ENCODE assay signal across 30 cellular contexts in genomic region chr12:38137287-38137686, GRCh38.
"Had no signal": no experiment of that assay in that cellular context is flagged by ENCODE, and none has a peak within 500 bp of the region (broad histone marks: within the 10 kb centered on the region; RNA-seq: fewer than 3 reads in every experiment).

No MANE protein-coding gene starts in this region.

- H3K27me3 ChIP-seq: body of pancreas had no signal

- DNase-seq: activated B cell treated with CpG ODN at 0.5 μM for 24 hours; activated CD4-positive, alpha-beta memory T cell treated with anti-CD3 and anti-CD28 coated beads for 36 hours; activated CD4-positive, alpha-beta T cell treated with anti-CD3 and anti-CD28 coated beads for 4 hours; activated CD4-positive, alpha-beta T cell treated with anti-CD3 and anti-CD28 coated beads, Interleukin-2, amount 10 ng/mL, durations not matched to agents 24 days and 14 days; activated CD4-positive, alpha-beta T cell treated with anti-CD3 and anti-CD28 coated beads, Interleukin-2, amount 50 U/mL, for 1 hour; activated CD4-positive, alpha-beta T cell treated with anti-CD3 and anti-CD28 coated beads, Interleukin-2, amount 50 U/mL, for 4 hours; activated CD4-positive, CD25-positive, alpha-beta regulatory T cell treated with anti-CD3 and anti-CD28 coated beads, Interleukin-2, amount 50 U/mL, for 72 hours; activated CD8-positive, alpha-beta memory T cell treated with anti-CD3 and anti-CD28 coated beads, Interleukin-2, amount 50 U/mL, for 4 hours; activated CD8-positive, alpha-beta T cell treated with anti-CD3 and anti-CD28 coated beads for 36 hours; activated effector memory CD4-positive, alpha-beta T cell treated with anti-CD3 and anti-CD28 coated beads, Interleukin-2, amount 50 U/mL, for 16 hours; activated gamma-delta T cell treated with Interleukin-2 at 50 U/mL for 16 hours; activated naive CD4-positive, alpha-beta T cell; activated naive CD4-positive, alpha-beta T cell treated with anti-CD3 and anti-CD28 coated beads for 36 hours; activated naive CD4-positive, alpha-beta T cell treated with anti-CD3 and anti-CD28 coated beads, Interleukin-2, amount 50 U/mL, for 16 hours; activated naive CD8-positive, alpha-beta T cell treated with anti-CD3 and anti-CD28 coated beads for 36 hours; activated T-cell treated with anti-CD3 and anti-CD28 coated beads for 4 hours; activated T-cell treated with anti-CD3 and anti-CD28 coated beads, Interleukin-2, amount 50 U/mL, for 1 hour; activated T-cell treated with anti-CD3 and anti-CD28 coated beads, Interleukin-2, amount 50 U/mL, for 4 hours; activated T-cell treated with anti-CD3 and anti-CD28 coated beads, Interleukin-2, amount 50 U/mL, for 72 hours; amniotic stem cell; aorta; body of pancreas; central memory CD4-positive, alpha-beta T cell; T-helper 1 cell; T-helper 2 cell; T-helper 9 cell had no signal

- H3K36me3 ChIP-seq: adrenal gland had no signal

- ATAC-seq: activated CD8-positive, alpha-beta T cell treated with anti-CD3 and anti-CD28 coated beads for 36 hours; activated T-helper 17 cell treated with anti-CD3 and anti-CD28 coated beads, Interleukin-2, amount 50 U/mL, for 72 hours had no signal

- FAIRE-seq: astrocyte, TTC549 had no signal

- H3K4me1 ChIP-seq: adrenal gland had no signal

- H3K27ac ChIP-seq: adrenal gland had no signal

- H3K9me3 ChIP-seq: adrenal gland, body of pancreas had no signal

- H3K4me3 ChIP-seq: adrenal gland, body of pancreas had no signal
